In genomic region chr1:26321315-26322041, GRCh38 we compare ENCODE assay signal across 8 cellular contexts.
DNase-seq lines count a peak whose midpoint lies in the region; ATAC-seq and TF ChIP-seq lines count a peak whose summit lies in the region.

No MANE protein-coding gene starts in this region.

- H3K4me3 ChIP-seq in DND-41 (ENCODE audit: low read depth in 1 of 2, low read length in 2 of 2) = 0 out of 4 replicates have a peak overlapping the region, but pooled peaks of 1 of the 2 experiments have one; percentile 13
- no peak overlapping the region for H3K4me3 ChIP-seq in cardiac fibroblast (replicated peaks in 1 of 2; ENCODE audit: low read depth in 2 of 2, low read length in 2 of 2)

- no peaks in the 10 kb centered on the region for H3K9me3 ChIP-seq in DND-41 (ENCODE audit: insufficient read depth, low read length, severe bottlenecking)

- peaks cover 15% of the 10 kb centered on the region for H3K4me1 ChIP-seq in DND-41 (ENCODE audit: insufficient read depth, low read length)

- peak; percentile 92 for DNase-seq in DND-41
- peak; percentile 80 to 92 for DNase-seq in NCI-H446 (lab: John Stamatoyannopoulos, UW)
- peak; percentile 90 for DNase-seq in activated CD4-positive, CD25-positive, alpha-beta regulatory T cell treated with anti-CD3 and anti-CD28 coated beads, Interleukin-2, amount 50 U/mL, for 16 hours (ENCODE audit: low read depth, low spot score)
- peak; percentile 88 to 89 for DNase-seq in cardiac fibroblast (ENCODE audit: low read depth in 2 of 2)
- DNase-seq in kidney glomerular epithelial cell (lab: John Stamatoyannopoulos, UW) = peak; percentile 51
- peak; percentile 92 to 98 (median 96) for DNase-seq in stimulated activated CD4-positive, alpha-beta T cell treated with anti-CD3 and anti-CD28 coated beads, Interleukin-1b, Interleukin-23, amount 100 ng/mL, for 24 hours (ENCODE audit: low read depth in 4 of 4, low spot score in 1 of 4)

- H3K79me2 ChIP-seq in DND-41 (ENCODE audit: insufficient read depth, low read length) = no peaks in the 10 kb centered on the region

- no peaks in the 10 kb centered on the region for H3K36me3 ChIP-seq in DND-41 (ENCODE audit: insufficient read depth, low read length)

- H3K4me2 ChIP-seq in DND-41 (ENCODE audit: insufficient read depth, low read length) = peak overlapping the region; percentile 52

- no peaks in the 10 kb centered on the region for H3K27me3 ChIP-seq in DND-41 (ENCODE audit: insufficient read depth, low read length, poor library complexity)

- peak; percentile 96 for TF ChIP-seq CTCF in DND-41 (IDR thresholded peaks at IDR 0.05; ENCODE audit: borderline replicate concordance, extremely low read depth, low read length, poor library complexity, severe bottlenecking)
- TF ChIP-seq CTCF in cardiac fibroblast (IDR thresholded peaks at IDR 0.05; ENCODE audit: low read depth, low read length) = peak; percentile 93

- peak overlapping the region; percentile 71 for H2AFZ ChIP-seq in DND-41 (ENCODE audit: low read depth, low read length)

- peak overlapping the region; percentile 19; the same call in 1 of the 2 replicates for H3K27ac ChIP-seq in DND-41 (ENCODE audit: low read length)

- peak; percentile 97 for ATAC-seq in DND-41 (ENCODE audit: insufficient read depth, low read depth)
- peak; percentile 35 for ATAC-seq in HG02763 (IDR thresholded peaks at IDR 0.05; ENCODE audit: unreplicated experiment)
- ATAC-seq in GM19328 (IDR thresholded peaks at IDR 0.05; ENCODE audit: unreplicated experiment) = no peak

- H3K9ac ChIP-seq in DND-41 (ENCODE audit: low read depth, low read length) = peak overlapping the region; percentile 17; the same call in 1 of the 2 replicates

- no peaks in the 10 kb centered on the region for H4K20me1 ChIP-seq in DND-41 (ENCODE audit: insufficient read depth, low read length)
